Comparison of ENCODE assay signal across 8 cellular contexts in the genomic region with DNA sequence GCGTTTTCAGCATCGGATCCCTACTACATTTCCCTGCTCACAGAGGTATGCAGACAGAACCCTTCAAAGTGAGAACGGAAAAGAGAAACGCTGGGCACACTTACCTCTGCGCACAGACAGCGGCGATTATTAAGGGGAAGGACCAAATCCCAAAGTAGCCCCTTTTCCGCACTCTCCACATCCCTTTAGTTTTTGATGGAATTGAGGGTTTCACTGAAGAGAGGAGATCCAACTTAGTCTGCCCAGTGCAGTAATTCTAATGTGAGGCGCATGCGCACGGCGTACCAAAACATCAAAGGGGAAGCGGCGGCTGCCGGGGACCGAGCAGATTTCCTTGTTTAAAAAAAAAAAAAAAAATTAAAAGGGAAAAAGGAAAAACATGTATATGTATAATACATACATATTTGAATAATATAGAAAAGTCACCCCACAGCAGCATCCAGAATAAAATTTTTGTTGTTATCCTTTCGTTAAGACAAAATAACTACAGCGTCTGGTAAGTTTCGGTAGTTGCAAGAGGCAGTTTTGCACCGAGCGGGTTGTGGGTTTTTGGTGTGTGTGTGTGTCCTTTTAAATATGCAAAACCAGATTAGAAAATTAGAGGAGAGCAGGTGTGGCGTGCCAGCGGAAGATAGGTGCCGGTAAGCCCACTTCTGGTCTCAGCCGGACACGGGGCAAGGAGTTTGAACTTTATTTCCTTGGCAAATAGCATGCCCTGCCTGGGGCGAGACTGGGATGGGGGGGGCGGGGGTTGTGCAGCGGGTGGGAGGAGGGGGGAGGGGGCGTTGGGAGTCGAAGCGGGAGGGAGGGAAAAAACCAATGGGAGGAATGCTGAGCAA. TPM values are rescaled to one million over a fixed set of nuclear protein-coding genes. Genes with fewer than 3 reads are reported as not detected.
A peak's percentile ranks its signal among the peaks of the same experiment; 100 is the strongest.
DNase-seq lines count a peak whose midpoint lies in the region; ATAC-seq and TF ChIP-seq lines count a peak whose summit lies in the region.

A gene (minus strand): TSS at position 263 of the 839 bp plus-strand sequence. CDS start 82 bp downstream, at position 181.

- DNase-seq in NCI-H748 treated with DMSO at 0.1 percent for 48 hours (lab: John Stamatoyannopoulos, UW) (peak; percentile 56), body of pancreas (peak; percentile 65 to 78 (median 66)), sigmoid colon (peak; percentile 69), GOT3 (lab: John Stamatoyannopoulos, UW) (no peak)

- H4K20me1 ChIP-seq in BLaER1, result no peaks in the 10 kb centered on the region

- H3K27me3 ChIP-seq in BLaER1 (peaks cover 40% of the 10 kb centered on the region), body of pancreas (peaks cover 0 to 32% of the 10 kb centered on the region in 2 donors), iPS-20b (ENCODE audit: insufficient read depth, low read length) (peaks cover 67% of the 10 kb centered on the region), sigmoid colon (peaks cover 20 to 72% (median 27%) of the 10 kb centered on the region in 3 donors)

- WGBS in body of pancreas, 2 donors, result 0 to 2% methylated on average over 29 to 31 of the region's 32 CpGs
- WGBS in sigmoid colon, 2 donors, result 1% methylated on average over 32 of the region's 32 CpGs

- no peak for TF ChIP-seq POLR2A in body of pancreas (IDR thresholded peaks at IDR 0.05)
- no peak for TF ChIP-seq POLR2A in sigmoid colon (IDR thresholded peaks at IDR 0.05)

- H3K4me2 ChIP-seq in BLaER1, result peak within 1 kb of the TSS; percentile 94

- H3K4me1 ChIP-seq in BLaER1, result no peaks in the 10 kb centered on the region
- peaks cover 32% of the 10 kb centered on the region for H3K4me1 ChIP-seq in body of pancreas
- H3K4me1 ChIP-seq in iPS-20b (ENCODE audit: insufficient read depth, low read length), result peaks cover 14% of the 10 kb centered on the region; the same call in 1 of the 2 replicates
- H3K4me1 ChIP-seq in sigmoid colon, result peaks cover 0 to 35% (median 26%) of the 10 kb centered on the region in 4 donors

- H3K36me3 ChIP-seq in BLaER1 (no peaks in the 10 kb centered on the region), body of pancreas (replicated peaks in 1 of 2; ENCODE audit: insufficient read depth in 1 of 2, low read depth in 2 of 2) (no peaks in the 10 kb centered on the region), iPS-20b (ENCODE audit: insufficient read depth, low read depth, low read length) (no peaks in the 10 kb centered on the region), sigmoid colon (no peaks in the 10 kb centered on the region)

- H3K27ac ChIP-seq in BLaER1 (no peak within 1 kb of the TSS), body of pancreas (no peak within 1 kb of the TSS), iPS-20b (ENCODE audit: low read length) (no peak within 1 kb of the TSS), sigmoid colon (no peak within 1 kb of the TSS)

- no peak for TF ChIP-seq CTCF in body of pancreas (IDR thresholded peaks at IDR 0.05)
- no peak for TF ChIP-seq CTCF in sigmoid colon (IDR thresholded peaks at IDR 0.05)

- ATAC-seq in GM18511 (IDR thresholded peaks at IDR 0.05; ENCODE audit: unreplicated experiment), result peak; percentile 77
- ATAC-seq in HG02973 (IDR thresholded peaks at IDR 0.05; ENCODE audit: unreplicated experiment), result peak; percentile 53
- peak; percentile 62 for ATAC-seq in body of pancreas

- H3K9ac ChIP-seq in BLaER1, result peak within 1 kb of the TSS; percentile 67
- no peak within 1 kb of the TSS; the same call in none of the 2 replicates for H3K9ac ChIP-seq in iPS-20b (ENCODE audit: low read depth, low read length)

- TF ChIP-seq EP300 in sigmoid colon (IDR thresholded peaks at IDR 0.05), result no peak

- peak within 1 kb of the TSS; percentile 74 for H3K4me3 ChIP-seq in BLaER1
- peak within 1 kb of the TSS; percentile 13 to 36 for H3K4me3 ChIP-seq in body of pancreas
- peak within 1 kb of the TSS; percentile 76 for H3K4me3 ChIP-seq in iPS-20b (ENCODE audit: low read length)
- peak within 1 kb of the TSS; percentile 6 to 45 (median 34) for H3K4me3 ChIP-seq in sigmoid colon

- H3K9me3 ChIP-seq in BLaER1 (no peaks in the 10 kb centered on the region), body of pancreas (no peaks in the 10 kb centered on the region), iPS-20b (ENCODE audit: insufficient read depth, low read depth, low read length) (no peaks in the 10 kb centered on the region), sigmoid colon (no peaks in the 10 kb centered on the region)

- intact Hi-C loops in body of pancreas (cut with DNase I), result no loop called here
- intact Hi-C loops in sigmoid colon (cut with DNase I), result loop anchor here (5.0 kb wide), 1 partner anchor 1801 kb away; no protein-coding TSS in a partner anchor

RNA-seq across cellular contexts. Expression of the gene that starts here (rescaled TPM):
- total RNA-seq in body of pancreas (under 1 TPM in 1 of 2 donors, not detected in 1; under 0.01 TPM), sigmoid colon (under 1 TPM; 0.14 to 0.49 (median 0.32) TPM)
- under 1 TPM; under 0.01 to 0.55 (median 0.46) TPM for polyA plus RNA-seq in sigmoid colon

Comparison
In these comparisons a context has a peak if more than half of its experiments do, and no peak if none do; other contexts are left out.
1. Peak in DNase-seq, ATAC-seq and H3K4me3 ChIP-seq in body of pancreas; RNA of the gene not detected or under 1 TPM.
2. Peak in DNase-seq and H3K4me3 ChIP-seq in sigmoid colon; RNA of the gene not detected or under 1 TPM.
3. H3K4me3 ChIP-seq: peak in every context shown above with its lines; median percentile 76 in iPS-20b; 74 in BLaER1; 34 in sigmoid colon; 24 in body of pancreas.